ENCODE assay signal across 1 cellular context in the genomic region with DNA sequence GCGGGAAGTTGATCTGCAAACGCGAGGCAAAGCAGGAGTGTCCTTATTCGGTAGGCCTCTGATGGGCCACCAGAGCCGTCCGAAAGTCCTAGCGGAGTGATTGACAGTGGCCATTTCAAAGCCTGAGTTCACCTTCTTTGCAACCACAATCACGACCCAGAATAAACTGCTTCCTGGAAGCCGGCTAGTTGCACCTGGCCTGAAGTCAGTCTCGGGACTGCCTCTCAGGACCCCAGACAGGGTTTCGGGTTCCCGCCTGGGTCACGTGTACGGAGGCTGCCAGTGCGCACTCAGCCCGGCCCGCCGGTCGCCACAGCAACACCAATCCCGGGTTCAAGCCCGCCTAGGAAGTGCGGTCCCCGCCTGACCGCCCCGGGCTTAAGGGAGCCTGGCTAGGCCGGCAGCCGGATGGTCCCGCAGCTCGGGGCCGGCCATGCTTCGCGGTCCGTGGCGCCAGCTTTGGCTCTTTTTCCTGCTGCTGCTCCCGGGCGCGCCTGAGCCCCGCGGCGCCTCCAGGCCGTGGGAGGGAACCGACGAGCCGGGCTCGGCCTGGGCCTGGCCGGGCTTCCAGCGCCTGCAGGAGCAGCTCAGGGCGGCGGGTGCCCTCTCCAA.
TF ChIP-seq lines count a peak whose summit lies in the region.

A gene with protein sequence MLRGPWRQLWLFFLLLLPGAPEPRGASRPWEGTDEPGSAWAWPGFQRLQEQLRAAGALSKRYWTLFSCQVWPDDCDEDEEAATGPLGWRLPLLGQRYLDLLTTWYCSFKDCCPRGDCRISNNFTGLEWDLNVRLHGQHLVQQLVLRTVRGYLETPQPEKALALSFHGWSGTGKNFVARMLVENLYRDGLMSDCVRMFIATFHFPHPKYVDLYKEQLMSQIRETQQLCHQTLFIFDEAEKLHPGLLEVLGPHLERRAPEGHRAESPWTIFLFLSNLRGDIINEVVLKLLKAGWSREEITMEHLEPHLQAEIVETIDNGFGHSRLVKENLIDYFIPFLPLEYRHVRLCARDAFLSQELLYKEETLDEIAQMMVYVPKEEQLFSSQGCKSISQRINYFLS (plus strand): TSS at position 375 of the 612 bp plus-strand sequence. CDS start 59 bp downstream, at position 434.

TF ChIP-seq in K562, 482 proteins besides CTCF, POLR2A, EP300 and RAD21 (continued from another document and continues in another):
- TF ChIP-seq, protein P1, sequence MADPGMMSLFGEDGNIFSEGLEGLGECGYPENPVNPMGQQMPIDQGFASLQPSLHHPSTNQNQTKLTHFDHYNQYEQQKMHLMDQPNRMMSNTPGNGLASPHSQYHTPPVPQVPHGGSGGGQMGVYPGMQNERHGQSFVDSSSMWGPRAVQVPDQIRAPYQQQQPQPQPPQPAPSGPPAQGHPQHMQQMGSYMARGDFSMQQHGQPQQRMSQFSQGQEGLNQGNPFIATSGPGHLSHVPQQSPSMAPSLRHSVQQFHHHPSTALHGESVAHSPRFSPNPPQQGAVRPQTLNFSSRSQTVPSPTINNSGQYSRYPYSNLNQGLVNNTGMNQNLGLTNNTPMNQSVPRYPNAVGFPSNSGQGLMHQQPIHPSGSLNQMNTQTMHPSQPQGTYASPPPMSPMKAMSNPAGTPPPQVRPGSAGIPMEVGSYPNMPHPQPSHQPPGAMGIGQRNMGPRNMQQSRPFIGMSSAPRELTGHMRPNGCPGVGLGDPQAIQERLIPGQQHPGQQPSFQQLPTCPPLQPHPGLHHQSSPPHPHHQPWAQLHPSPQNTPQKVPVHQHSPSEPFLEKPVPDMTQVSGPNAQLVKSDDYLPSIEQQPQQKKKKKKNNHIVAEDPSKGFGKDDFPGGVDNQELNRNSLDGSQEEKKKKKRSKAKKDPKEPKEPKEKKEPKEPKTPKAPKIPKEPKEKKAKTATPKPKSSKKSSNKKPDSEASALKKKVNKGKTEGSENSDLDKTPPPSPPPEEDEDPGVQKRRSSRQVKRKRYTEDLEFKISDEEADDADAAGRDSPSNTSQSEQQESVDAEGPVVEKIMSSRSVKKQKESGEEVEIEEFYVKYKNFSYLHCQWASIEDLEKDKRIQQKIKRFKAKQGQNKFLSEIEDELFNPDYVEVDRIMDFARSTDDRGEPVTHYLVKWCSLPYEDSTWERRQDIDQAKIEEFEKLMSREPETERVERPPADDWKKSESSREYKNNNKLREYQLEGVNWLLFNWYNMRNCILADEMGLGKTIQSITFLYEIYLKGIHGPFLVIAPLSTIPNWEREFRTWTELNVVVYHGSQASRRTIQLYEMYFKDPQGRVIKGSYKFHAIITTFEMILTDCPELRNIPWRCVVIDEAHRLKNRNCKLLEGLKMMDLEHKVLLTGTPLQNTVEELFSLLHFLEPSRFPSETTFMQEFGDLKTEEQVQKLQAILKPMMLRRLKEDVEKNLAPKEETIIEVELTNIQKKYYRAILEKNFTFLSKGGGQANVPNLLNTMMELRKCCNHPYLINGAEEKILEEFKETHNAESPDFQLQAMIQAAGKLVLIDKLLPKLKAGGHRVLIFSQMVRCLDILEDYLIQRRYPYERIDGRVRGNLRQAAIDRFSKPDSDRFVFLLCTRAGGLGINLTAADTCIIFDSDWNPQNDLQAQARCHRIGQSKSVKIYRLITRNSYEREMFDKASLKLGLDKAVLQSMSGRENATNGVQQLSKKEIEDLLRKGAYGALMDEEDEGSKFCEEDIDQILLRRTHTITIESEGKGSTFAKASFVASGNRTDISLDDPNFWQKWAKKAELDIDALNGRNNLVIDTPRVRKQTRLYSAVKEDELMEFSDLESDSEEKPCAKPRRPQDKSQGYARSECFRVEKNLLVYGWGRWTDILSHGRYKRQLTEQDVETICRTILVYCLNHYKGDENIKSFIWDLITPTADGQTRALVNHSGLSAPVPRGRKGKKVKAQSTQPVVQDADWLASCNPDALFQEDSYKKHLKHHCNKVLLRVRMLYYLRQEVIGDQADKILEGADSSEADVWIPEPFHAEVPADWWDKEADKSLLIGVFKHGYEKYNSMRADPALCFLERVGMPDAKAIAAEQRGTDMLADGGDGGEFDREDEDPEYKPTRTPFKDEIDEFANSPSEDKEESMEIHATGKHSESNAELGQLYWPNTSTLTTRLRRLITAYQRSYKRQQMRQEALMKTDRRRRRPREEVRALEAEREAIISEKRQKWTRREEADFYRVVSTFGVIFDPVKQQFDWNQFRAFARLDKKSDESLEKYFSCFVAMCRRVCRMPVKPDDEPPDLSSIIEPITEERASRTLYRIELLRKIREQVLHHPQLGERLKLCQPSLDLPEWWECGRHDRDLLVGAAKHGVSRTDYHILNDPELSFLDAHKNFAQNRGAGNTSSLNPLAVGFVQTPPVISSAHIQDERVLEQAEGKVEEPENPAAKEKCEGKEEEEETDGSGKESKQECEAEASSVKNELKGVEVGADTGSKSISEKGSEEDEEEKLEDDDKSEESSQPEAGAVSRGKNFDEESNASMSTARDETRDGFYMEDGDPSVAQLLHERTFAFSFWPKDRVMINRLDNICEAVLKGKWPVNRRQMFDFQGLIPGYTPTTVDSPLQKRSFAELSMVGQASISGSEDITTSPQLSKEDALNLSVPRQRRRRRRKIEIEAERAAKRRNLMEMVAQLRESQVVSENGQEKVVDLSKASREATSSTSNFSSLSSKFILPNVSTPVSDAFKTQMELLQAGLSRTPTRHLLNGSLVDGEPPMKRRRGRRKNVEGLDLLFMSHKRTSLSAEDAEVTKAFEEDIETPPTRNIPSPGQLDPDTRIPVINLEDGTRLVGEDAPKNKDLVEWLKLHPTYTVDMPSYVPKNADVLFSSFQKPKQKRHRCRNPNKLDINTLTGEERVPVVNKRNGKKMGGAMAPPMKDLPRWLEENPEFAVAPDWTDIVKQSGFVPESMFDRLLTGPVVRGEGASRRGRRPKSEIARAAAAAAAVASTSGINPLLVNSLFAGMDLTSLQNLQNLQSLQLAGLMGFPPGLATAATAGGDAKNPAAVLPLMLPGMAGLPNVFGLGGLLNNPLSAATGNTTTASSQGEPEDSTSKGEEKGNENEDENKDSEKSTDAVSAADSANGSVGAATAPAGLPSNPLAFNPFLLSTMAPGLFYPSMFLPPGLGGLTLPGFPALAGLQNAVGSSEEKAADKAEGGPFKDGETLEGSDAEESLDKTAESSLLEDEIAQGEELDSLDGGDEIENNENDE (IDR thresholded peaks at IDR 0.05; ENCODE audit: low read depth, low read length) = no peak
- TF ChIP-seq, protein P2, sequence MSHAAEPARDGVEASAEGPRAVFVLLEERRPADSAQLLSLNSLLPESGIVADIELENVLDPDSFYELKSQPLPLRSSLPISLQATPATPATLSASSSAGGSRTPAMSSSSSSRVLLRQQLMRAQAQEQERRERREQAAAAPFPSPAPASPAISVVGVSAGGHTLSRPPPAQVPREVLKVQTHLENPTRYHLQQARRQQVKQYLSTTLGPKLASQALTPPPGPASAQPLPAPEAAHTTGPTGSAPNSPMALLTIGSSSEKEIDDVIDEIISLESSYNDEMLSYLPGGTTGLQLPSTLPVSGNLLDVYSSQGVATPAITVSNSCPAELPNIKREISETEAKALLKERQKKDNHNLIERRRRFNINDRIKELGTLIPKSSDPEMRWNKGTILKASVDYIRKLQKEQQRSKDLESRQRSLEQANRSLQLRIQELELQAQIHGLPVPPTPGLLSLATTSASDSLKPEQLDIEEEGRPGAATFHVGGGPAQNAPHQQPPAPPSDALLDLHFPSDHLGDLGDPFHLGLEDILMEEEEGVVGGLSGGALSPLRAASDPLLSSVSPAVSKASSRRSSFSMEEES (CRISPR knock-in tag; IDR thresholded peaks at IDR 0.05) = peak; percentile 88
- TF ChIP-seq ZKSCAN1 (IDR thresholded peaks at IDR 0.05; ENCODE audit: low read depth, low read length) = no peak
- no peak for TF ChIP-seq COPS2 (conservative IDR thresholded peaks at IDR 0.05)
- TF ChIP-seq TARDBP (IDR thresholded peaks at IDR 0.05) = 0 out of 2 replicates have a peak, but pooled peaks have one; percentile 47
- no peak for TF ChIP-seq ZNF197 (CRISPR knock-in tag; IDR thresholded peaks at IDR 0.05; ENCODE audit: low read depth)
- no peak for TF ChIP-seq ZNF316 (IDR thresholded peaks at IDR 0.05)
- TF ChIP-seq U2AF2 (optimal IDR thresholded peaks at IDR 0.05; ENCODE audit: low read depth, low read length) = no peak
- no peak for TF ChIP-seq ZNF146 (CRISPR knock-in tag; IDR thresholded peaks at IDR 0.05; ENCODE audit: unreplicated experiment)
- TF ChIP-seq, protein P3, sequence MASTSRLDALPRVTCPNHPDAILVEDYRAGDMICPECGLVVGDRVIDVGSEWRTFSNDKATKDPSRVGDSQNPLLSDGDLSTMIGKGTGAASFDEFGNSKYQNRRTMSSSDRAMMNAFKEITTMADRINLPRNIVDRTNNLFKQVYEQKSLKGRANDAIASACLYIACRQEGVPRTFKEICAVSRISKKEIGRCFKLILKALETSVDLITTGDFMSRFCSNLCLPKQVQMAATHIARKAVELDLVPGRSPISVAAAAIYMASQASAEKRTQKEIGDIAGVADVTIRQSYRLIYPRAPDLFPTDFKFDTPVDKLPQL (IDR thresholded peaks at IDR 0.05; ENCODE audit: extremely low read depth, insufficient read length) = no peak
- TF ChIP-seq JUND (IDR thresholded peaks at IDR 0.05; ENCODE audit: borderline replicate concordance, low read depth, low read length) = no peak
- no peak for TF ChIP-seq JUND (tag; IDR thresholded peaks at IDR 0.05; ENCODE audit: borderline replicate concordance, low read depth, low read length)
- no peak for TF ChIP-seq HDAC6 (IDR thresholded peaks at IDR 0.05; ENCODE audit: low read depth, low read length)
- no peak for TF ChIP-seq ETV6 (IDR thresholded peaks at IDR 0.05; ENCODE audit: borderline replicate concordance in 1 of 2, low read depth in 2 of 2, low read length in 1 of 2)
- TF ChIP-seq ETV6 (CRISPR knock-in tag; IDR thresholded peaks at IDR 0.05; ENCODE audit: borderline replicate concordance) = 0 out of 2 replicates have a peak, but pooled peaks have one; percentile 59
- TF ChIP-seq ZNF431 (CRISPR knock-in tag; IDR thresholded peaks at IDR 0.05) = peak; percentile 54; the same call in 1 of the 2 replicates
- TF ChIP-seq, protein P4, sequence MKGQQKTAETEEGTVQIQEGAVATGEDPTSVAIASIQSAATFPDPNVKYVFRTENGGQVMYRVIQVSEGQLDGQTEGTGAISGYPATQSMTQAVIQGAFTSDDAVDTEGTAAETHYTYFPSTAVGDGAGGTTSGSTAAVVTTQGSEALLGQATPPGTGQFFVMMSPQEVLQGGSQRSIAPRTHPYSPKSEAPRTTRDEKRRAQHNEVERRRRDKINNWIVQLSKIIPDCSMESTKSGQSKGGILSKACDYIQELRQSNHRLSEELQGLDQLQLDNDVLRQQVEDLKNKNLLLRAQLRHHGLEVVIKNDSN (CRISPR knock-in tag; IDR thresholded peaks at IDR 0.05) = peak; percentile 98
- TF ChIP-seq ZSCAN32 (CRISPR knock-in tag; IDR thresholded peaks at IDR 0.05) = no peak
- no peak for TF ChIP-seq PRMT5 (CRISPR knock-in tag; IDR thresholded peaks at IDR 0.05)
- TF ChIP-seq, protein P5, sequence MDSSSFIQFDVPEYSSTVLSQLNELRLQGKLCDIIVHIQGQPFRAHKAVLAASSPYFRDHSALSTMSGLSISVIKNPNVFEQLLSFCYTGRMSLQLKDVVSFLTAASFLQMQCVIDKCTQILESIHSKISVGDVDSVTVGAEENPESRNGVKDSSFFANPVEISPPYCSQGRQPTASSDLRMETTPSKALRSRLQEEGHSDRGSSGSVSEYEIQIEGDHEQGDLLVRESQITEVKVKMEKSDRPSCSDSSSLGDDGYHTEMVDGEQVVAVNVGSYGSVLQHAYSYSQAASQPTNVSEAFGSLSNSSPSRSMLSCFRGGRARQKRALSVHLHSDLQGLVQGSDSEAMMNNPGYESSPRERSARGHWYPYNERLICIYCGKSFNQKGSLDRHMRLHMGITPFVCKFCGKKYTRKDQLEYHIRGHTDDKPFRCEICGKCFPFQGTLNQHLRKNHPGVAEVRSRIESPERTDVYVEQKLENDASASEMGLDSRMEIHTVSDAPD (CRISPR knock-in tag; IDR thresholded peaks at IDR 0.05) = no peak
- no peak for TF ChIP-seq KAT2B (IDR thresholded peaks at IDR 0.05; ENCODE audit: low read depth, low read length)
- TF ChIP-seq DACH1 (IDR thresholded peaks at IDR 0.05; ENCODE audit: partially characterized antibody) = no peak
- TF ChIP-seq ZNF174 (CRISPR knock-in tag; IDR thresholded peaks at IDR 0.05) = no peak
- peak; percentile 91 for TF ChIP-seq BHLHE40 (IDR thresholded peaks at IDR 0.05; ENCODE audit: low read length)
- no peak for TF ChIP-seq CREM (IDR thresholded peaks at IDR 0.05; ENCODE audit: low read depth)
- no peak for TF ChIP-seq TAF9B (IDR thresholded peaks at IDR 0.05; ENCODE audit: partially characterized antibody)
- TF ChIP-seq C11orf30 (IDR thresholded peaks at IDR 0.05; ENCODE audit: low read depth) = no peak
- TF ChIP-seq ZNF76 (CRISPR knock-in tag; IDR thresholded peaks at IDR 0.05; ENCODE audit: borderline replicate concordance) = no peak
- TF ChIP-seq, protein P6, sequence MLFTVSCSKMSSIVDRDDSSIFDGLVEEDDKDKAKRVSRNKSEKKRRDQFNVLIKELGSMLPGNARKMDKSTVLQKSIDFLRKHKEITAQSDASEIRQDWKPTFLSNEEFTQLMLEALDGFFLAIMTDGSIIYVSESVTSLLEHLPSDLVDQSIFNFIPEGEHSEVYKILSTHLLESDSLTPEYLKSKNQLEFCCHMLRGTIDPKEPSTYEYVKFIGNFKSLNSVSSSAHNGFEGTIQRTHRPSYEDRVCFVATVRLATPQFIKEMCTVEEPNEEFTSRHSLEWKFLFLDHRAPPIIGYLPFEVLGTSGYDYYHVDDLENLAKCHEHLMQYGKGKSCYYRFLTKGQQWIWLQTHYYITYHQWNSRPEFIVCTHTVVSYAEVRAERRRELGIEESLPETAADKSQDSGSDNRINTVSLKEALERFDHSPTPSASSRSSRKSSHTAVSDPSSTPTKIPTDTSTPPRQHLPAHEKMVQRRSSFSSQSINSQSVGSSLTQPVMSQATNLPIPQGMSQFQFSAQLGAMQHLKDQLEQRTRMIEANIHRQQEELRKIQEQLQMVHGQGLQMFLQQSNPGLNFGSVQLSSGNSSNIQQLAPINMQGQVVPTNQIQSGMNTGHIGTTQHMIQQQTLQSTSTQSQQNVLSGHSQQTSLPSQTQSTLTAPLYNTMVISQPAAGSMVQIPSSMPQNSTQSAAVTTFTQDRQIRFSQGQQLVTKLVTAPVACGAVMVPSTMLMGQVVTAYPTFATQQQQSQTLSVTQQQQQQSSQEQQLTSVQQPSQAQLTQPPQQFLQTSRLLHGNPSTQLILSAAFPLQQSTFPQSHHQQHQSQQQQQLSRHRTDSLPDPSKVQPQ (CRISPR knock-in tag; IDR thresholded peaks at IDR 0.05; ENCODE audit: borderline replicate concordance) = no peak
- no peak for TF ChIP-seq KLF1 (tag; IDR thresholded peaks at IDR 0.05)
- TF ChIP-seq ZNF79 (CRISPR knock-in tag; IDR thresholded peaks at IDR 0.05; ENCODE audit: low read depth) = no peak
- 0 out of 2 replicates have a peak, but pooled peaks have one; percentile 21 for TF ChIP-seq ARID1B (IDR thresholded peaks at IDR 0.05)
- no peak for TF ChIP-seq FUS (optimal IDR thresholded peaks at IDR 0.05; ENCODE audit: low read depth, low read length)
- no peak; the same call in 1 of the 2 replicates for TF ChIP-seq ZNF589 (CRISPR knock-in tag; IDR thresholded peaks at IDR 0.05; ENCODE audit: low read depth)
- TF ChIP-seq RFX5 (IDR thresholded peaks at IDR 0.05; ENCODE audit: low read depth, low read length) = no peak
- no peak for TF ChIP-seq NFIX (CRISPR knock-in tag; IDR thresholded peaks at IDR 0.05; ENCODE audit: low read depth)
- peak; percentile 38; the same call in 1 of the 2 replicates for TF ChIP-seq RB1 (IDR thresholded peaks at IDR 0.05; ENCODE audit: low read depth)
- no peak for TF ChIP-seq ZNF699 (CRISPR knock-in tag; IDR thresholded peaks at IDR 0.05; ENCODE audit: insufficient replicate concordance)
- TF ChIP-seq U2AF1 (optimal IDR thresholded peaks at IDR 0.05; ENCODE audit: low read depth, low read length) = peak; percentile 91
- TF ChIP-seq ZKSCAN8 (CRISPR knock-in tag; IDR thresholded peaks at IDR 0.05) = no peak
- peak; percentile 49 for TF ChIP-seq FOS (IDR thresholded peaks at IDR 0.05; ENCODE audit: extremely low read depth, insufficient read length)
